In the genomic region with DNA sequence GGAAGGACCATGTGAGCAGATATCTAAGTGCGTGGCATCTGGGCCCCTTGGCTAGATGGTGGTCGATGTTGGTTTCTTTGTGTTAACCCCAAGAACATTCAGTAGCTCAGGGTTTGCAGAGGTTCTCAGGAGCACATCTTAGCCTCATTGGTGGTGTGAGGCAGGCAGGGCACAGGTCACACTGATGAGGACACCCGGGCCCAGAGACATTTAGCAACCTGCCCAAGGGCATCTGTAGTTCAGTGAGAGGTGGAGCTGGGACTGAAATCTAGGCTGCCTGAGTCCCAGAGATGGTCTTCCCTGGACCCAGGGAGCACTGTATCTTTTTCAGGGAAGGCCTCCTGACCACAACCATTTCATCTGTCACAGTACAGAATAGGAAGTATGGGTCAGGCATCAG, we compare ENCODE assay signal across 1 cellular context.
TF ChIP-seq lines count a peak whose summit lies in the region.

No MANE protein-coding gene starts in this region.

TF ChIP-seq in liver, 16 proteins besides CTCF, POLR2A, EP300 and RAD21 (continued from another document):
- TF ChIP-seq, protein P1, sequence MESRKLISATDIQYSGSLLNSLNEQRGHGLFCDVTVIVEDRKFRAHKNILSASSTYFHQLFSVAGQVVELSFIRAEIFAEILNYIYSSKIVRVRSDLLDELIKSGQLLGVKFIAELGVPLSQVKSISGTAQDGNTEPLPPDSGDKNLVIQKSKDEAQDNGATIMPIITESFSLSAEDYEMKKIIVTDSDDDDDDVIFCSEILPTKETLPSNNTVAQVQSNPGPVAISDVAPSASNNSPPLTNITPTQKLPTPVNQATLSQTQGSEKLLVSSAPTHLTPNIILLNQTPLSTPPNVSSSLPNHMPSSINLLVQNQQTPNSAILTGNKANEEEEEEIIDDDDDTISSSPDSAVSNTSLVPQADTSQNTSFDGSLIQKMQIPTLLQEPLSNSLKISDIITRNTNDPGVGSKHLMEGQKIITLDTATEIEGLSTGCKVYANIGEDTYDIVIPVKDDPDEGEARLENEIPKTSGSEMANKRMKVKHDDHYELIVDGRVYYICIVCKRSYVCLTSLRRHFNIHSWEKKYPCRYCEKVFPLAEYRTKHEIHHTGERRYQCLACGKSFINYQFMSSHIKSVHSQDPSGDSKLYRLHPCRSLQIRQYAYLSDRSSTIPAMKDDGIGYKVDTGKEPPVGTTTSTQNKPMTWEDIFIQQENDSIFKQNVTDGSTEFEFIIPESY (IDR thresholded peaks at IDR 0.05): no peak
- TF ChIP-seq HNF4G (IDR thresholded peaks at IDR 0.05) (no peak), ATF3 (IDR thresholded peaks at IDR 0.05) (no peak), HNF4A (conservative IDR thresholded peaks at IDR 0.05) (peak in 1 of 2 donors; percentile 17)
- TF ChIP-seq, protein P2, sequence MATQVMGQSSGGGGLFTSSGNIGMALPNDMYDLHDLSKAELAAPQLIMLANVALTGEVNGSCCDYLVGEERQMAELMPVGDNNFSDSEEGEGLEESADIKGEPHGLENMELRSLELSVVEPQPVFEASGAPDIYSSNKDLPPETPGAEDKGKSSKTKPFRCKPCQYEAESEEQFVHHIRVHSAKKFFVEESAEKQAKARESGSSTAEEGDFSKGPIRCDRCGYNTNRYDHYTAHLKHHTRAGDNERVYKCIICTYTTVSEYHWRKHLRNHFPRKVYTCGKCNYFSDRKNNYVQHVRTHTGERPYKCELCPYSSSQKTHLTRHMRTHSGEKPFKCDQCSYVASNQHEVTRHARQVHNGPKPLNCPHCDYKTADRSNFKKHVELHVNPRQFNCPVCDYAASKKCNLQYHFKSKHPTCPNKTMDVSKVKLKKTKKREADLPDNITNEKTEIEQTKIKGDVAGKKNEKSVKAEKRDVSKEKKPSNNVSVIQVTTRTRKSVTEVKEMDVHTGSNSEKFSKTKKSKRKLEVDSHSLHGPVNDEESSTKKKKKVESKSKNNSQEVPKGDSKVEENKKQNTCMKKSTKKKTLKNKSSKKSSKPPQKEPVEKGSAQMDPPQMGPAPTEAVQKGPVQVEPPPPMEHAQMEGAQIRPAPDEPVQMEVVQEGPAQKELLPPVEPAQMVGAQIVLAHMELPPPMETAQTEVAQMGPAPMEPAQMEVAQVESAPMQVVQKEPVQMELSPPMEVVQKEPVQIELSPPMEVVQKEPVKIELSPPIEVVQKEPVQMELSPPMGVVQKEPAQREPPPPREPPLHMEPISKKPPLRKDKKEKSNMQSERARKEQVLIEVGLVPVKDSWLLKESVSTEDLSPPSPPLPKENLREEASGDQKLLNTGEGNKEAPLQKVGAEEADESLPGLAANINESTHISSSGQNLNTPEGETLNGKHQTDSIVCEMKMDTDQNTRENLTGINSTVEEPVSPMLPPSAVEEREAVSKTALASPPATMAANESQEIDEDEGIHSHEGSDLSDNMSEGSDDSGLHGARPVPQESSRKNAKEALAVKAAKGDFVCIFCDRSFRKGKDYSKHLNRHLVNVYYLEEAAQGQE (IDR thresholded peaks at IDR 0.05): no peak
- TF ChIP-seq, protein P3, sequence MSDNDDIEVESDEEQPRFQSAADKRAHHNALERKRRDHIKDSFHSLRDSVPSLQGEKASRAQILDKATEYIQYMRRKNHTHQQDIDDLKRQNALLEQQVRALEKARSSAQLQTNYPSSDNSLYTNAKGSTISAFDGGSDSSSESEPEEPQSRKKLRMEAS (IDR thresholded peaks at IDR 0.05): no peak
